ENCODE assay signal across 1 cellular context in the genomic region with DNA sequence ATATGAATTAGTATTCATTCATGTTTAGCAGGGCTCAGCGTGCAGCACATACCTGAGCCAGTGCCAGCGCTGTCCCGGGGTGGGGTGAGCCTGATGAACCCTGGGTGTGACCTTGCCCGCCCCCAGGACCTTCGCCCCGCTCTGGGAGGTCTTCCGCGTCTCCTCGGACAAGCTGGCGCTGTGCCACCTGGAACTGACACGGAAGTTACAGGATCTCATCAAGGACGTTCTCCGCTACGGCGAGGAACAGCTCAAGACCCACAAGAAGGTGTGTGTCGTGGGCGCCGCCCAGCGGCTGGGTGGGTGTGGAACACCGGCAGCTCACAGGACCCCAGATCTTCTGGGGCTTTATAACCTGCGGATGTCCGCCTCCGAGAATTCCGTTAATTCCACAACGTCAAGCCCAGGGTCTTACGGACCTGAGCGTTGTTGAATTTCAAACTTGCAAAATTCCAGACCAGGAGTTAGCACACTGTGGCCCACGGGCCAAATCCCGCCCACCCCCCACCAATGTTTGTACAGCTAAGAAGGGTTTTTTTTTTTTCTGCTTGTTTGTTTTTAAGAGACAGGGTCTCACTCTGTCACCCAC.
A peak's percentile ranks its signal among the peaks of the same experiment; 100 is the strongest.
TF ChIP-seq lines count a peak whose summit lies in the region.

No MANE protein-coding gene starts in this region.

TF ChIP-seq in HepG2, 621 proteins besides CTCF, POLR2A, EP300 and RAD21 (continued from another document and continues in another):
- TF ChIP-seq, protein P1, sequence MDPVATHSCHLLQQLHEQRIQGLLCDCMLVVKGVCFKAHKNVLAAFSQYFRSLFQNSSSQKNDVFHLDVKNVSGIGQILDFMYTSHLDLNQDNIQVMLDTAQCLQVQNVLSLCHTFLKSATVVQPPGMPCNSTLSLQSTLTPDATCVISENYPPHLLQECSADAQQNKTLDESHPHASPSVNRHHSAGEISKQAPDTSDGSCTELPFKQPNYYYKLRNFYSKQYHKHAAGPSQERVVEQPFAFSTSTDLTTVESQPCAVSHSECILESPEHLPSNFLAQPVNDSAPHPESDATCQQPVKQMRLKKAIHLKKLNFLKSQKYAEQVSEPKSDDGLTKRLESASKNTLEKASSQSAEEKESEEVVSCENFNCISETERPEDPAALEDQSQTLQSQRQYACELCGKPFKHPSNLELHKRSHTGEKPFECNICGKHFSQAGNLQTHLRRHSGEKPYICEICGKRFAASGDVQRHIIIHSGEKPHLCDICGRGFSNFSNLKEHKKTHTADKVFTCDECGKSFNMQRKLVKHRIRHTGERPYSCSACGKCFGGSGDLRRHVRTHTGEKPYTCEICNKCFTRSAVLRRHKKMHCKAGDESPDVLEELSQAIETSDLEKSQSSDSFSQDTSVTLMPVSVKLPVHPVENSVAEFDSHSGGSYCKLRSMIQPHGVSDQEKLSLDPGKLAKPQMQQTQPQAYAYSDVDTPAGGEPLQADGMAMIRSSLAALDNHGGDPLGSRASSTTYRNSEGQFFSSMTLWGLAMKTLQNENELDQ (CRISPR knock-in tag; IDR thresholded peaks at IDR 0.05; ENCODE audit: borderline replicate concordance), result no peak
- TF ChIP-seq MTF1 (CRISPR knock-in tag; IDR thresholded peaks at IDR 0.05) (no peak), ZNF749 (CRISPR knock-in tag; IDR thresholded peaks at IDR 0.05; ENCODE audit: borderline replicate concordance) (no peak), ZNF652 (CRISPR knock-in tag; IDR thresholded peaks at IDR 0.05; ENCODE audit: borderline replicate concordance, low read depth) (no peak), CREM (IDR thresholded peaks at IDR 0.05) (peak; percentile 29; the same call in 1 of the 2 replicates), CREM (CRISPR knock-in tag; IDR thresholded peaks at IDR 0.05) (no peak), SP140L (CRISPR knock-in tag; IDR thresholded peaks at IDR 0.05; ENCODE audit: borderline replicate concordance) (no peak), CEBPG (CRISPR knock-in tag; IDR thresholded peaks at IDR 0.05) (0 out of 2 replicates have a peak, but pooled peaks have one; percentile 24), NFATC3 (CRISPR knock-in tag; IDR thresholded peaks at IDR 0.05) (no peak), ZSCAN9 (CRISPR knock-in tag; IDR thresholded peaks at IDR 0.05; ENCODE audit: borderline replicate concordance) (no peak), SRSF4 (IDR thresholded peaks at IDR 0.05; ENCODE audit: low read depth, low read length, poor library complexity, severe bottlenecking) (no peak), THYN1 (CRISPR knock-in tag; IDR thresholded peaks at IDR 0.05; ENCODE audit: borderline replicate concordance, low read depth) (no peak), EED (CRISPR knock-in tag; IDR thresholded peaks at IDR 0.05) (no peak), RXRA (CRISPR knock-in tag; IDR thresholded peaks at IDR 0.05) (peak; percentile 96), ZNF205 (CRISPR knock-in tag; IDR thresholded peaks at IDR 0.05) (no peak), ZNF333 (CRISPR knock-in tag; IDR thresholded peaks at IDR 0.05; ENCODE audit: borderline replicate concordance) (peak; percentile 56; the same call in 1 of the 2 replicates), ZNF672 (CRISPR knock-in tag; IDR thresholded peaks at IDR 0.05) (no peak), DMAP1 (CRISPR knock-in tag; IDR thresholded peaks at IDR 0.05) (peak; percentile 57; the same call in 1 of the 2 replicates), ZNF550 (CRISPR knock-in tag; IDR thresholded peaks at IDR 0.05; ENCODE audit: borderline replicate concordance) (no peak), NCOA1 (CRISPR knock-in tag; IDR thresholded peaks at IDR 0.05) (no peak), KLF12 (CRISPR knock-in tag; IDR thresholded peaks at IDR 0.05; ENCODE audit: borderline replicate concordance) (no peak), CHD2 (IDR thresholded peaks at IDR 0.05; ENCODE audit: low read depth, low read length) (no peak), KDM3A (CRISPR knock-in tag; IDR thresholded peaks at IDR 0.05; ENCODE audit: low read depth) (peak; percentile 49), ZNF143 (CRISPR knock-in tag; IDR thresholded peaks at IDR 0.05) (peak; percentile 29; the same call in 1 of the 2 replicates), EZH2 (conservative IDR thresholded peaks at IDR 0.05; ENCODE audit: low read depth, low read length) (no peak), FLYWCH1 (CRISPR knock-in tag; IDR thresholded peaks at IDR 0.05) (no peak), ZNF451 (CRISPR knock-in tag; IDR thresholded peaks at IDR 0.05) (0 out of 2 replicates have a peak, but pooled peaks have one; percentile 75), ELF1 (CRISPR knock-in tag; IDR thresholded peaks at IDR 0.05) (peak; percentile 84), PPARG (CRISPR knock-in tag; conservative IDR thresholded peaks at IDR 0.05) (peak; percentile 78), ZNF510 (CRISPR knock-in tag; IDR thresholded peaks at IDR 0.05; ENCODE audit: low read depth) (no peak), SP1 (IDR thresholded peaks at IDR 0.05) (no peak), SP1 (CRISPR knock-in tag; IDR thresholded peaks at IDR 0.05) (0 out of 2 replicates have a peak, but pooled peaks have one; percentile 25), FOXA1 (IDR thresholded peaks at IDR 0.05) (no peak), FOXA1 (CRISPR knock-in tag; IDR thresholded peaks at IDR 0.05) (no peak), ZNF674 (CRISPR knock-in tag; IDR thresholded peaks at IDR 0.05; ENCODE audit: low read depth) (no peak), SP5 (CRISPR knock-in tag; IDR thresholded peaks at IDR 0.05; ENCODE audit: borderline replicate concordance, low read depth) (peak; percentile 98), XBP1 (CRISPR knock-in tag; IDR thresholded peaks at IDR 0.05) (no peak), ZNF839 (CRISPR knock-in tag; IDR thresholded peaks at IDR 0.05; ENCODE audit: borderline replicate concordance) (no peak), MTF2 (CRISPR knock-in tag; IDR thresholded peaks at IDR 0.05; ENCODE audit: borderline replicate concordance) (no peak), ZFP37 (CRISPR knock-in tag; IDR thresholded peaks at IDR 0.05; ENCODE audit: borderline replicate concordance) (no peak), ZNF367 (CRISPR knock-in tag; IDR thresholded peaks at IDR 0.05; ENCODE audit: borderline replicate concordance) (no peak), GATAD1 (CRISPR knock-in tag; IDR thresholded peaks at IDR 0.05) (no peak)
- TF ChIP-seq, protein P2, sequence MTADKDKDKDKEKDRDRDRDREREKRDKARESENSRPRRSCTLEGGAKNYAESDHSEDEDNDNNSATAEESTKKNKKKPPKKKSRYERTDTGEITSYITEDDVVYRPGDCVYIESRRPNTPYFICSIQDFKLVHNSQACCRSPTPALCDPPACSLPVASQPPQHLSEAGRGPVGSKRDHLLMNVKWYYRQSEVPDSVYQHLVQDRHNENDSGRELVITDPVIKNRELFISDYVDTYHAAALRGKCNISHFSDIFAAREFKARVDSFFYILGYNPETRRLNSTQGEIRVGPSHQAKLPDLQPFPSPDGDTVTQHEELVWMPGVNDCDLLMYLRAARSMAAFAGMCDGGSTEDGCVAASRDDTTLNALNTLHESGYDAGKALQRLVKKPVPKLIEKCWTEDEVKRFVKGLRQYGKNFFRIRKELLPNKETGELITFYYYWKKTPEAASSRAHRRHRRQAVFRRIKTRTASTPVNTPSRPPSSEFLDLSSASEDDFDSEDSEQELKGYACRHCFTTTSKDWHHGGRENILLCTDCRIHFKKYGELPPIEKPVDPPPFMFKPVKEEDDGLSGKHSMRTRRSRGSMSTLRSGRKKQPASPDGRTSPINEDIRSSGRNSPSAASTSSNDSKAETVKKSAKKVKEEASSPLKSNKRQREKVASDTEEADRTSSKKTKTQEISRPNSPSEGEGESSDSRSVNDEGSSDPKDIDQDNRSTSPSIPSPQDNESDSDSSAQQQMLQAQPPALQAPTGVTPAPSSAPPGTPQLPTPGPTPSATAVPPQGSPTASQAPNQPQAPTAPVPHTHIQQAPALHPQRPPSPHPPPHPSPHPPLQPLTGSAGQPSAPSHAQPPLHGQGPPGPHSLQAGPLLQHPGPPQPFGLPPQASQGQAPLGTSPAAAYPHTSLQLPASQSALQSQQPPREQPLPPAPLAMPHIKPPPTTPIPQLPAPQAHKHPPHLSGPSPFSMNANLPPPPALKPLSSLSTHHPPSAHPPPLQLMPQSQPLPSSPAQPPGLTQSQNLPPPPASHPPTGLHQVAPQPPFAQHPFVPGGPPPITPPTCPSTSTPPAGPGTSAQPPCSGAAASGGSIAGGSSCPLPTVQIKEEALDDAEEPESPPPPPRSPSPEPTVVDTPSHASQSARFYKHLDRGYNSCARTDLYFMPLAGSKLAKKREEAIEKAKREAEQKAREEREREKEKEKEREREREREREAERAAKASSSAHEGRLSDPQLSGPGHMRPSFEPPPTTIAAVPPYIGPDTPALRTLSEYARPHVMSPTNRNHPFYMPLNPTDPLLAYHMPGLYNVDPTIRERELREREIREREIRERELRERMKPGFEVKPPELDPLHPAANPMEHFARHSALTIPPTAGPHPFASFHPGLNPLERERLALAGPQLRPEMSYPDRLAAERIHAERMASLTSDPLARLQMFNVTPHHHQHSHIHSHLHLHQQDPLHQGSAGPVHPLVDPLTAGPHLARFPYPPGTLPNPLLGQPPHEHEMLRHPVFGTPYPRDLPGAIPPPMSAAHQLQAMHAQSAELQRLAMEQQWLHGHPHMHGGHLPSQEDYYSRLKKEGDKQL (CRISPR knock-in tag; IDR thresholded peaks at IDR 0.05; ENCODE audit: low read depth), result no peak
- TF ChIP-seq, protein P3, sequence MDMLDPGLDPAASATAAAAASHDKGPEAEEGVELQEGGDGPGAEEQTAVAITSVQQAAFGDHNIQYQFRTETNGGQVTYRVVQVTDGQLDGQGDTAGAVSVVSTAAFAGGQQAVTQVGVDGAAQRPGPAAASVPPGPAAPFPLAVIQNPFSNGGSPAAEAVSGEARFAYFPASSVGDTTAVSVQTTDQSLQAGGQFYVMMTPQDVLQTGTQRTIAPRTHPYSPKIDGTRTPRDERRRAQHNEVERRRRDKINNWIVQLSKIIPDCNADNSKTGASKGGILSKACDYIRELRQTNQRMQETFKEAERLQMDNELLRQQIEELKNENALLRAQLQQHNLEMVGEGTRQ (IDR thresholded peaks at IDR 0.05; ENCODE audit: low read depth, low read length), result no peak
- TF ChIP-seq, protein P3 (CRISPR knock-in tag; IDR thresholded peaks at IDR 0.05; ENCODE audit: borderline replicate concordance), result no peak
- TF ChIP-seq, protein P4, sequence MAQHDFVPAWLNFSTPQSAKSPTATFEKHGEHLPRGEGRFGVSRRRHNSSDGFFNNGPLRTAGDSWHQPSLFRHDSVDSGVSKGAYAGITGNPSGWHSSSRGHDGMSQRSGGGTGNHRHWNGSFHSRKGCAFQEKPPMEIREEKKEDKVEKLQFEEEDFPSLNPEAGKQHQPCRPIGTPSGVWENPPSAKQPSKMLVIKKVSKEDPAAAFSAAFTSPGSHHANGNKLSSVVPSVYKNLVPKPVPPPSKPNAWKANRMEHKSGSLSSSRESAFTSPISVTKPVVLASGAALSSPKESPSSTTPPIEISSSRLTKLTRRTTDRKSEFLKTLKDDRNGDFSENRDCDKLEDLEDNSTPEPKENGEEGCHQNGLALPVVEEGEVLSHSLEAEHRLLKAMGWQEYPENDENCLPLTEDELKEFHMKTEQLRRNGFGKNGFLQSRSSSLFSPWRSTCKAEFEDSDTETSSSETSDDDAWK (CRISPR knock-in tag; IDR thresholded peaks at IDR 0.05), result no peak
- TF ChIP-seq, protein P5, sequence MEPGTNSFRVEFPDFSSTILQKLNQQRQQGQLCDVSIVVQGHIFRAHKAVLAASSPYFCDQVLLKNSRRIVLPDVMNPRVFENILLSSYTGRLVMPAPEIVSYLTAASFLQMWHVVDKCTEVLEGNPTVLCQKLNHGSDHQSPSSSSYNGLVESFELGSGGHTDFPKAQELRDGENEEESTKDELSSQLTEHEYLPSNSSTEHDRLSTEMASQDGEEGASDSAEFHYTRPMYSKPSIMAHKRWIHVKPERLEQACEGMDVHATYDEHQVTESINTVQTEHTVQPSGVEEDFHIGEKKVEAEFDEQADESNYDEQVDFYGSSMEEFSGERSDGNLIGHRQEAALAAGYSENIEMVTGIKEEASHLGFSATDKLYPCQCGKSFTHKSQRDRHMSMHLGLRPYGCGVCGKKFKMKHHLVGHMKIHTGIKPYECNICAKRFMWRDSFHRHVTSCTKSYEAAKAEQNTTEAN (CRISPR knock-in tag; conservative IDR thresholded peaks at IDR 0.05), result 0 out of 2 replicates have a peak, but pooled peaks have one; percentile 30
- TF ChIP-seq, protein P6, sequence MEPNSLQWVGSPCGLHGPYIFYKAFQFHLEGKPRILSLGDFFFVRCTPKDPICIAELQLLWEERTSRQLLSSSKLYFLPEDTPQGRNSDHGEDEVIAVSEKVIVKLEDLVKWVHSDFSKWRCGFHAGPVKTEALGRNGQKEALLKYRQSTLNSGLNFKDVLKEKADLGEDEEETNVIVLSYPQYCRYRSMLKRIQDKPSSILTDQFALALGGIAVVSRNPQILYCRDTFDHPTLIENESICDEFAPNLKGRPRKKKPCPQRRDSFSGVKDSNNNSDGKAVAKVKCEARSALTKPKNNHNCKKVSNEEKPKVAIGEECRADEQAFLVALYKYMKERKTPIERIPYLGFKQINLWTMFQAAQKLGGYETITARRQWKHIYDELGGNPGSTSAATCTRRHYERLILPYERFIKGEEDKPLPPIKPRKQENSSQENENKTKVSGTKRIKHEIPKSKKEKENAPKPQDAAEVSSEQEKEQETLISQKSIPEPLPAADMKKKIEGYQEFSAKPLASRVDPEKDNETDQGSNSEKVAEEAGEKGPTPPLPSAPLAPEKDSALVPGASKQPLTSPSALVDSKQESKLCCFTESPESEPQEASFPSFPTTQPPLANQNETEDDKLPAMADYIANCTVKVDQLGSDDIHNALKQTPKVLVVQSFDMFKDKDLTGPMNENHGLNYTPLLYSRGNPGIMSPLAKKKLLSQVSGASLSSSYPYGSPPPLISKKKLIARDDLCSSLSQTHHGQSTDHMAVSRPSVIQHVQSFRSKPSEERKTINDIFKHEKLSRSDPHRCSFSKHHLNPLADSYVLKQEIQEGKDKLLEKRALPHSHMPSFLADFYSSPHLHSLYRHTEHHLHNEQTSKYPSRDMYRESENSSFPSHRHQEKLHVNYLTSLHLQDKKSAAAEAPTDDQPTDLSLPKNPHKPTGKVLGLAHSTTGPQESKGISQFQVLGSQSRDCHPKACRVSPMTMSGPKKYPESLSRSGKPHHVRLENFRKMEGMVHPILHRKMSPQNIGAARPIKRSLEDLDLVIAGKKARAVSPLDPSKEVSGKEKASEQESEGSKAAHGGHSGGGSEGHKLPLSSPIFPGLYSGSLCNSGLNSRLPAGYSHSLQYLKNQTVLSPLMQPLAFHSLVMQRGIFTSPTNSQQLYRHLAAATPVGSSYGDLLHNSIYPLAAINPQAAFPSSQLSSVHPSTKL (CRISPR knock-in tag; IDR thresholded peaks at IDR 0.05), result peak; percentile 77
- TF ChIP-seq, protein P7, sequence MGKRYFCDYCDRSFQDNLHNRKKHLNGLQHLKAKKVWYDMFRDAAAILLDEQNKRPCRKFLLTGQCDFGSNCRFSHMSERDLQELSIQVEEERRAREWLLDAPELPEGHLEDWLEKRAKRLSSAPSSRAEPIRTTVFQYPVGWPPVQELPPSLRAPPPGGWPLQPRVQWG (CRISPR knock-in tag; IDR thresholded peaks at IDR 0.05; ENCODE audit: borderline replicate concordance, low read depth), result no peak
